In genomic region chr17:48510761-48511604, GRCh38 we compare ENCODE assay signal across 9 cellular contexts. TPM values are rescaled to one million over a fixed set of nuclear protein-coding genes. Genes with fewer than 3 reads are reported as not detected.
A peak's percentile ranks its signal among the peaks of the same experiment; 100 is the strongest.
DNase-seq lines count a peak whose midpoint lies in the region; ATAC-seq and TF ChIP-seq lines count a peak whose summit lies in the region.
"Had no signal": no experiment of that assay in that cellular context is flagged by ENCODE, and none has a peak within 500 bp of the region (broad histone marks: within the 10 kb centered on the region; RNA-seq: fewer than 3 reads in every experiment).

No MANE protein-coding gene starts in this region.

- WGBS in GM23248 (ENCODE audit: low coverage in 1 of 2, low lambda C conversion rate in 2 of 2, missing lambda C conversion rate in 2 of 2), 2 experiments, result 58 to 62% methylated on average over 7 of the region's 7 CpGs

- H3K79me2 ChIP-seq in GM23248 (ENCODE audit: insufficient read depth), result no peaks in the 10 kb centered on the region

- no peaks in the 10 kb centered on the region for H3K9me2 ChIP-seq in GM23248 (ENCODE audit: insufficient read depth)

- H3K27me3 ChIP-seq in GM23248 (replicated peaks; ENCODE audit: insufficient read depth), result peaks cover 13% of the 10 kb centered on the region

- no peak for TF ChIP-seq CTCF in epithelial cell of esophagus (IDR thresholded peaks at IDR 0.05; ENCODE audit: insufficient read depth, low read depth, low read length, missing control alignments)

- H3K4me1 ChIP-seq in GM23248 (ENCODE audit: insufficient read depth), result peaks cover 18% of the 10 kb centered on the region

- H3K9ac ChIP-seq in GM23248, result no peak overlapping the region

- peak overlapping the region; percentile 30 for H3K27ac ChIP-seq in GM23248

- H4K20me1 ChIP-seq in GM23248 (ENCODE audit: insufficient read depth), result no peaks in the 10 kb centered on the region

- no peak for ATAC-seq in left colon

- H3K4me2 ChIP-seq in GM23248 (ENCODE audit: unreplicated experiment), result peak overlapping the region; percentile 42

- intact Hi-C loops in left colon (cut with DNase I, micrococcal nuclease), result no loop called here

- H3K4me3 ChIP-seq in GM23248, result no peak overlapping the region
- H3K4me3 ChIP-seq in epithelial cell of esophagus (ENCODE audit: low read length), result no peak overlapping the region

- in situ Hi-C loops in GM23248 (cut with MboI), result no loop called here

- H2AFZ ChIP-seq in GM23248, result no peak overlapping the region

- H3F3A ChIP-seq in GM23248 (ENCODE audit: insufficient read depth), result peaks cover 17% of the 10 kb centered on the region

- no peaks in the 10 kb centered on the region for H3K36me3 ChIP-seq in GM23248 (ENCODE audit: low read depth)

- no peaks in the 10 kb centered on the region for H3K9me3 ChIP-seq in GM23248 (ENCODE audit: low read depth)

- DNase-seq in DMS79 treated with DMSO at 0.1 percent for 48 hours (lab: John Stamatoyannopoulos, UW) (peak; percentile 90), GM23248 (peak; percentile 80), T follicular helper cell (ENCODE audit: low read depth) (peak; percentile 5), epithelial cell of esophagus (ENCODE audit: low read depth) (peak; percentile 46), DMS153 treated with DMSO at 0.1 percent for 48 hours (lab: John Stamatoyannopoulos, UW; ENCODE audit: unreplicated experiment) (no peak), left colon (no peak), DMS 273 (lab: John Stamatoyannopoulos, UW; ENCODE audit: unreplicated experiment) (no peak), NCI-H510A treated with DMSO at 0.1 percent for 48 hours (lab: John Stamatoyannopoulos, UW) (no peak)
- DNase-seq: NCI-H1105 treated with DMSO at 0.1 percent for 48 hours had no signal

RNA-seq across cellular contexts. Expression of gene HOXB1, which starts 19.8 kb away (rescaled TPM):
- total RNA-seq in GM23248 (2014; rRNA removed; shearing (Covaris generic)), result not detected in 2 replicates
- polyA plus RNA-seq in GM23248 (2016; fragmentation: Nextera tagmentation; extraction: Ambion mirVana), result not detected in 2 replicates
- total RNA-seq in left colon, result not detected

RNA-seq across cellular contexts. Expression of gene HOXB2, which starts 33.9 kb away (rescaled TPM):
- total RNA-seq in GM23248 (2014; rRNA removed; shearing (Covaris generic)), result 9.6 and 12.1 TPM in 2 replicates
- polyA plus RNA-seq in GM23248 (2016; fragmentation: Nextera tagmentation; extraction: Ambion mirVana), result 25.3 and 27.4 TPM in 2 replicates
- 1 to 10 TPM; 2.5 to 7.0 TPM for total RNA-seq in left colon

Comparison
In these comparisons a context has a peak if more than half of its experiments do, and no peak if none do; other contexts are left out.
1. DNase-seq: peak in DMS79 treated with DMSO at 0.1 percent for 48 hours (single experiment), GM23248 (single experiment), T follicular helper cell (single experiment) and epithelial cell of esophagus (single experiment); none in DMS153 treated with DMSO at 0.1 percent for 48 hours (single experiment), left colon (0 of 2), DMS 273 (single experiment) and NCI-H510A treated with DMSO at 0.1 percent for 48 hours (single experiment).